Comparison of ENCODE assay signal across 11 cellular contexts in the genomic region with DNA sequence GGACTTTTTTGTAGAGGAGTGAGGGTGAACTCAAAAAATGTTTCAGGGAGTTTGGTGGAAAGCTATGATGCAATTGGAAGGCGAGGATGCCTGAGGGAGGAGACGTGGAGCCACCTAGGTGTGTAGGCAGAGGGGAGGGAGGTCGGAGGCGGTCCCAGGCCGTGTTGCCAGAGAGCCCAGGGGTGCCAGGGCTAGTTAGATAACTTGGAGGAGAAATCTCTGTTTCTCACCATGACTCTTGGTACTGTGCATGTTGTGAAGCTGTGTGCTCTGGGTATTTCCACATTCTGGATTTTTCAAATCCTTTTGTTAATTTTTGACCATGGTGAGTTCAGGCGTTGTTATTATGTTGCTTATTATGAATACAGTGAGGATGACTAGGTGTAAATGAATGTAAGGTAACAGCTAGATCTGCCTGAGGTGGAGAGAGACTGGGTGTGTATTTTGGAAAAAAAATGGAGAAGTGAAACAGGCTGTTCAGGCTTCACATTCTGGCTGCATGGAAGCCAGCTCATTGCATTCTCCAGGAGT. TPM values are rescaled to one million over a fixed set of nuclear protein-coding genes. Genes with fewer than 3 reads are reported as not detected.
A peak's percentile ranks its signal among the peaks of the same experiment; 100 is the strongest.
DNase-seq lines count a peak whose midpoint lies in the region; ATAC-seq and TF ChIP-seq lines count a peak whose summit lies in the region.
"Had no signal": no experiment of that assay in that cellular context is flagged by ENCODE, and none has a peak within 500 bp of the region (broad histone marks: within the 10 kb centered on the region; RNA-seq: fewer than 3 reads in every experiment).

No MANE protein-coding gene starts in this region.

- H3K27me3 Mint-ChIP-seq in activated naive CD4-positive, alpha-beta T cell treated with anti-CD3 and anti-CD28 coated beads, Interleukin-2, amount 50 U/mL, for 24 hours: no peaks in the 10 kb centered on the region
- no peaks in the 10 kb centered on the region for H3K27me3 Mint-ChIP-seq in activated naive CD8-positive, alpha-beta T cell
- H3K27me3 Mint-ChIP-seq: activated CD4-positive, alpha-beta T cell treated with anti-CD3 and anti-CD28 coated beads, Interleukin-2, amount 10 ng/mL, durations not matched to agents 24 days and 14 days had no signal

- peak overlapping the region; percentile 85 for H3K27ac Mint-ChIP-seq in activated naive CD4-positive, alpha-beta T cell treated with anti-CD3 and anti-CD28 coated beads, Interleukin-2, amount 50 U/mL, for 24 hours
- peak overlapping the region; percentile 80 for H3K27ac Mint-ChIP-seq in activated naive CD8-positive, alpha-beta T cell
- H3K27ac Mint-ChIP-seq: activated CD4-positive, alpha-beta T cell treated with anti-CD3 and anti-CD28 coated beads, Interleukin-2, amount 10 ng/mL, durations not matched to agents 24 days and 14 days had no signal

- peak overlapping the region; percentile 34 for H3K27ac ChIP-seq in vagina

- H3K9me3 Mint-ChIP-seq in activated naive CD4-positive, alpha-beta T cell treated with anti-CD3 and anti-CD28 coated beads, Interleukin-2, amount 50 U/mL, for 24 hours: no peaks in the 10 kb centered on the region
- no peaks in the 10 kb centered on the region for H3K9me3 Mint-ChIP-seq in activated naive CD8-positive, alpha-beta T cell (ENCODE audit: low read depth)
- H3K9me3 Mint-ChIP-seq: activated CD4-positive, alpha-beta T cell treated with anti-CD3 and anti-CD28 coated beads, Interleukin-2, amount 10 ng/mL, durations not matched to agents 24 days and 14 days had no signal

- H3K4me3 Mint-ChIP-seq in activated naive CD4-positive, alpha-beta T cell treated with anti-CD3 and anti-CD28 coated beads, Interleukin-2, amount 50 U/mL, for 24 hours: peak overlapping the region; percentile 53
- peak overlapping the region; percentile 30 for H3K4me3 Mint-ChIP-seq in activated naive CD8-positive, alpha-beta T cell
- H3K4me3 Mint-ChIP-seq: activated CD4-positive, alpha-beta T cell treated with anti-CD3 and anti-CD28 coated beads, Interleukin-2, amount 10 ng/mL, durations not matched to agents 24 days and 14 days had no signal

- H3K27me3 ChIP-seq in vagina: no peaks in the 10 kb centered on the region

- no peak for TF ChIP-seq CTCF in vagina (IDR thresholded peaks at IDR 0.05)

- intact Hi-C loops in vagina (cut with DNase I): no loop called here
- intact Hi-C loops in left ventricle myocardium superior (cut with micrococcal nuclease): no loop called here

- no peaks in the 10 kb centered on the region for H3K9me3 ChIP-seq in vagina
- H3K9me3 ChIP-seq: mucosa of descending colon had no signal

- peaks cover 61% of the 10 kb centered on the region for H3K4me1 Mint-ChIP-seq in activated naive CD4-positive, alpha-beta T cell treated with anti-CD3 and anti-CD28 coated beads, Interleukin-2, amount 50 U/mL, for 24 hours
- H3K4me1 Mint-ChIP-seq in activated naive CD8-positive, alpha-beta T cell (ENCODE audit: low read depth): peaks cover 67% of the 10 kb centered on the region

- peaks cover 4% of the 10 kb centered on the region for H3K36me3 Mint-ChIP-seq in activated naive CD4-positive, alpha-beta T cell treated with anti-CD3 and anti-CD28 coated beads, Interleukin-2, amount 50 U/mL, for 24 hours
- no peaks in the 10 kb centered on the region for H3K36me3 Mint-ChIP-seq in activated naive CD8-positive, alpha-beta T cell

- DNase-seq in activated naive CD4-positive, alpha-beta T cell treated with Interleukin-2 at 50 U/mL for 16 hours: no peak
- DNase-seq in kidney glomerular epithelial cell (lab: John Stamatoyannopoulos, UW): peak; percentile 48
- no peak for DNase-seq in vagina (ENCODE audit: extremely low spot score in 2 of 2)
- no peak for DNase-seq in DMS79 treated with DMSO at 0.1 percent for 48 hours (lab: John Stamatoyannopoulos, UW)
- no peak for DNase-seq in left ventricle myocardium superior
- DNase-seq: activated CD4-positive, alpha-beta T cell treated with anti-CD3 and anti-CD28 coated beads, Interleukin-2, amount 10 ng/mL, durations not matched to agents 24 days and 14 days; mucosa of descending colon; NCI-H2171 treated with DMSO at 0.1 percent for 48 hours had no signal

- peaks cover 44% of the 10 kb centered on the region for H3K4me1 ChIP-seq in vagina

- no peak for ATAC-seq in HG03521 (IDR thresholded peaks at IDR 0.05; ENCODE audit: unreplicated experiment)
- ATAC-seq in left ventricle myocardium superior: no peak
- ATAC-seq: mucosa of descending colon had no signal

- H3K36me3 ChIP-seq in vagina: no peaks in the 10 kb centered on the region

- no peak overlapping the region for H3K4me3 ChIP-seq in vagina
- H3K4me3 ChIP-seq: mucosa of descending colon had no signal

- no peak for TF ChIP-seq POLR2A in vagina (IDR thresholded peaks at IDR 0.05)

RNA-seq across cellular contexts. Expression of gene RAB9A, which starts 4.5 kb away (rescaled TPM):
- total RNA-seq in vagina: 15.0 TPM
- total RNA-seq in left ventricle myocardium superior: 25.1 TPM

RNA-seq across cellular contexts. Expression of gene TCEANC, which starts 40.5 kb away (rescaled TPM):
- total RNA-seq in vagina (3.2 TPM), left ventricle myocardium superior (5.9 TPM)

RNA-seq across cellular contexts. Expression of gene TRAPPC2, which starts 41.0 kb away (rescaled TPM):
- total RNA-seq in vagina (14.2 TPM), left ventricle myocardium superior (6.3 TPM)

RNA-seq across cellular contexts. Expression of gene OFD1, which starts 41.1 kb away (rescaled TPM):
- 49.1 TPM for total RNA-seq in vagina
- total RNA-seq in left ventricle myocardium superior: 7.9 TPM
